Comparison of ENCODE assay signal across 8 cellular contexts in the genomic region with DNA sequence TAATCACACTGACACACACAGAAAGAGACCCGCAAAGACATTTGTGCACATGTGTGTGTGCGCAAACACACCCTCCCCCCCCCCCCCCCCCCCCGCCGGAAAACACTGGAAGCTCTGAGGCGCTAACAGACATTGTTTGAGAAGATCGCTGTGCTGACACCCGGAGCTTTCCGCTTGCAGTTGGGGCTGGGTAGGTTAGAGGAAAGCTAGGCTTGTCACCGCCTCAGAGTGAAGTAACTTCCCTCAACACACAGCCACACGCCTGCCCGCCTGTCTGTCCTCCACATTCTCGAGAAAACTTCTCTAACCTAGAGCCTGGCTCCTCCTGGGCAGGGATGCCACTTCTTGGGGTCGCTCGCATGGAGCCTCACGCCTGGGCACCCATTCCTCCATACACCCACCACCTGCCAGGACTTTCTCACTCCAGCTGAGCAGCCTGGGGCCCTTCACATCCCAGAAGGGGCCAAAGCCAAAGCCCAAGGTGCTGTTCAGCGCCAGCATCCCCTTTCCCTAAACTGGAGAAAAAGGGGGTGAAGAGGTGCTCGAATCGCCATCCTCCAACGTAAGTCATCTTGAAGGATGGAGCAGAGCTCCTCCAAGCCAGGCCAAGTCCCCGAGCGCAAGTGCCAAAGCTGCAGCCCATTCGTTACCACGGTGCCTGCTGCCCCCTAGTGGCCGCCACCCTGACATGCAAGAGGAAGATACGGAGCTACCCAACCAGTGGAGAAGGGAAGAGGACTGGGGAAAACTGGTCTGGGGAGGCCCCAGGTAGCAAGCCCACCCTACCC.
DNase-seq lines count a peak whose midpoint lies in the region; ATAC-seq and TF ChIP-seq lines count a peak whose summit lies in the region.

No MANE protein-coding gene starts in this region.

- POLR2A ChIA-PET in MCF 10A (lab: Yijun Ruan, JAX), result interaction anchor here (0.6 to 1.6 kb wide), 5 partner anchors 122 to 155 kb away, joined by 3 to 7 read pairs (median 3); no protein-coding TSS in a partner anchor

- no peak overlapping the region for H3K4me3 Mint-ChIP-seq in MCF 10A (ENCODE audit: unreplicated experiment)

- H3K27me3 ChIP-seq in WERI-Rb-1 (ENCODE audit: insufficient read depth, low read depth, severe bottlenecking), result no peaks in the 10 kb centered on the region

- no TSS peak for BruUV-seq in MCF 10A (replicated peaks; lab: Mats Ljungman, UMichigan)

- H3K4me1 Mint-ChIP-seq in MCF 10A (ENCODE audit: insufficient read depth, unreplicated experiment), result no peaks in the 10 kb centered on the region

- H3K27ac Mint-ChIP-seq in MCF 10A (ENCODE audit: low read depth, unreplicated experiment), result no peak overlapping the region

- TF ChIP-seq CTCF in GM12864 (IDR thresholded peaks at IDR 0.05; ENCODE audit: low read depth, low read length, missing control alignments) (peak; percentile 94), WERI-Rb-1 (IDR thresholded peaks at IDR 0.05; ENCODE audit: low read depth, low read length) (peak; percentile 92), MCF 10A (IDR thresholded peaks at IDR 0.05; ENCODE audit: unreplicated experiment) (peak; percentile 90)

- no peaks in the 10 kb centered on the region for H3K9me3 Mint-ChIP-seq in MCF 10A (ENCODE audit: unreplicated experiment)

- H3K9me3 ChIP-seq in WERI-Rb-1 (ENCODE audit: severe bottlenecking), result no peaks in the 10 kb centered on the region

- H3K27ac ChIP-seq in WERI-Rb-1, result no peak overlapping the region

- H3K36me3 Mint-ChIP-seq in MCF 10A (ENCODE audit: insufficient read depth, unreplicated experiment), result peaks cover 23% of the 10 kb centered on the region

- CTCF ChIA-PET in MCF 10A (lab: Yijun Ruan, JAX), result interaction anchor here (0.6 to 10.9 kb wide), 51 partner anchors 8 to 463 kb away, joined by 3 to 279 read pairs (median 4); a partner anchor contains a TSS

- intact Hi-C loops in MCF 10A (cut with micrococcal nuclease), result loop anchor here (1.0 kb wide), 1 partner anchor 152 kb away; no protein-coding TSS in a partner anchor

- peaks cover 38% of the 10 kb centered on the region for H3K36me3 ChIP-seq in WERI-Rb-1

- ATAC-seq in GM19395 (IDR thresholded peaks at IDR 0.05; ENCODE audit: unreplicated experiment) (no peak), GM21723 (IDR thresholded peaks at IDR 0.05; ENCODE audit: unreplicated experiment) (no peak)

- DNase-seq in GM12864 (ENCODE audit: low read depth), result no peak
- peak; percentile 20 to 35 for DNase-seq in NCI-H1930 (lab: John Stamatoyannopoulos, UW)
- peak; percentile 85 for DNase-seq in WERI-Rb-1
- DNase-seq in MCF 10A (ENCODE audit: unreplicated experiment), result peak; percentile 68
- peak; percentile 81 for DNase-seq in inferior parietal cortex (ENCODE audit: extremely low spot score)
- peak; percentile 62 to 73 for DNase-seq in stimulated activated CD4-positive, alpha-beta T cell treated with anti-CD3 and anti-CD28 coated beads, Interleukin-15, amount 100 ng/mL, for 48 hours (ENCODE audit: low read depth in 2 of 2)

- no peak overlapping the region for H3K4me3 ChIP-seq in GM12864 (ENCODE audit: low read depth, low read length)
- H3K4me3 ChIP-seq in WERI-Rb-1 (ENCODE audit: low read depth, low read length), result no peak overlapping the region

- H3K27me3 Mint-ChIP-seq in MCF 10A (ENCODE audit: insufficient read depth, unreplicated experiment), result no peaks in the 10 kb centered on the region
